9 cellular contexts compared by ENCODE assay signal in the genomic region with DNA sequence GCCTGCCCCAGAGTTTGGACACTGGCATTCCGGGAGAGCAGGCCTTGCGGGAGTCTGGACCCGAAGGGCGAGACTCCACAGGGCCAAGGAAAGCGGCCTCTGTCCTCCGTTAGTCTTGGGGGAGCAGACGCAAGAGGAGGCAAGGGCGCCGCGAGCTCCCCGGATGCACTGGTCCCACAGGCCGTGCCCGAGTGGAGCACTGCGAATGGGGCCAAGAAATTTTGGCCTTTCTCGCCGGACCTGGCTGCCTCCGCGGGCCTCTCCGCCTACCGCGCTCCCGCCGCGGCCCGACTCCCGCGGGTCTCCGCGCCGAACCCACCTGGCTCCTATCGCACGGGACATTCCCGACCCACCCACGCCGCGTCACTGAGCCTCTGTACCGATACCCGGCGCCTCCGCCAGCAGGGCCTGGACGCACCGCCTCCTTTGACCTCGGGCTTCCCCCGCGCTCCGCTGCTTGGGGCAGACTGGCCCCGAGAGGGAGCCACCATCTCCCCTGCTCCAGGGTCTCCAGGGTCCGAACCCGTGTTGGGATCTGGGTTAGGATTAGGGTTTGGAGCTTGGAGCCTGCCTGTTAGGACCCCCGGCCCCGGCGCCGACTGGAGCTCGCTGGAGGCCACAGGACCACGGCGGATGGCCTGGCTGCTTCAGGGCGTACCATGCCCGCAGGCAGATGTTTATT. TPM values are rescaled to one million over a fixed set of nuclear protein-coding genes. Genes with fewer than 3 reads are reported as not detected.
DNase-seq lines count a peak whose midpoint lies in the region; ATAC-seq and TF ChIP-seq lines count a peak whose summit lies in the region.
"Had no signal": no experiment of that assay in that cellular context is flagged by ENCODE, and none has a peak within 500 bp of the region (broad histone marks: within the 10 kb centered on the region; RNA-seq: fewer than 3 reads in every experiment).

No MANE protein-coding gene starts in this region.

- peaks cover 32 to 37% of the 10 kb centered on the region in 2 experiments for H3K36me3 ChIP-seq in SK-N-SH (replicated peaks in 1 of 2; ENCODE audit: control insufficient read depth in 1 of 2, insufficient read depth in 2 of 2, low read length in 1 of 2)
- H3K36me3 ChIP-seq in ascending aorta = no peaks in the 10 kb centered on the region

- CTCF ChIA-PET in GM10248 (lab: Yijun Ruan, JAX) = interaction anchor here (0.8 to 2.1 kb wide), 7 partner anchors 9 to 340 kb away, joined by 3 to 7 read pairs (median 4); a partner anchor contains a TSS
- CTCF ChIA-PET in SK-N-SH (lab: Yijun Ruan, JAX) = no interaction called here
- CTCF ChIA-PET in activated CD4-positive, alpha-beta memory T cell treated with anti-CD3 and anti-CD28 coated beads, Interleukin-2, amount 10 ng/mL, durations not matched to agents 7 days and 5 days (lab: Charles Lee) = interaction anchor here (1.5 to 1.7 kb wide), 2 partner anchors 11 to 340 kb away, joined by 3 to 4 read pairs; no protein-coding TSS in a partner anchor

- DNase-seq in GM10248 (ENCODE audit: extremely low spot score) (peak; percentile 77), GM20000 (ENCODE audit: low spot score) (peak; percentile 79), SK-N-SH (no peak), ascending aorta (ENCODE audit: low spot score in 2 of 2) (no peak), putamen (ENCODE audit: low spot score) (no peak)
- DNase-seq in activated CD4-positive, alpha-beta memory T cell treated with anti-CD3 and anti-CD28 coated beads, Interleukin-2, amount 10 ng/mL, durations not matched to agents 7 days and 5 days = no peak

- no peaks in the 10 kb centered on the region for H3K27me3 ChIP-seq in SK-N-SH (ENCODE audit: insufficient read depth)
- H3K27me3 ChIP-seq in ascending aorta = peaks cover 14% of the 10 kb centered on the region

- intact Hi-C loops in ascending aorta (cut with DNase I) = loop anchor here (2.0 kb wide), 1 partner anchor 16 kb away; a partner anchor contains a TSS

- peak; percentile 35 for ATAC-seq in HG03280 (IDR thresholded peaks at IDR 0.05; ENCODE audit: unreplicated experiment)
- ATAC-seq: Panc1 had no signal

- H3K9me3 Mint-ChIP-seq in activated CD4-positive, alpha-beta memory T cell treated with anti-CD3 and anti-CD28 coated beads, Interleukin-2, amount 10 ng/mL, durations not matched to agents 7 days and 5 days = no peaks in the 10 kb centered on the region

- peak; percentile 35 for TF ChIP-seq CTCF in GM10248 (IDR thresholded peaks at IDR 0.05; ENCODE audit: control extremely low read depth, extremely low read depth, low read depth, missing control alignments)
- TF ChIP-seq CTCF in GM20000 (IDR thresholded peaks at IDR 0.05; ENCODE audit: extremely low read depth, missing control alignments) = peak; percentile 45
- no peak for TF ChIP-seq CTCF in SK-N-SH (IDR thresholded peaks at IDR 0.05)
- TF ChIP-seq CTCF in ascending aorta (IDR thresholded peaks at IDR 0.05) = no peak

- TF ChIP-seq EP300 in SK-N-SH (IDR thresholded peaks at IDR 0.05; ENCODE audit: borderline replicate concordance in 1 of 2, low read depth in 1 of 2, low read length in 1 of 2) = no peak

- no peaks in the 10 kb centered on the region for H3K9me2 ChIP-seq in SK-N-SH

- POLR2A ChIA-PET in GM10248 (lab: Yijun Ruan, JAX) = no interaction called here
- POLR2A ChIA-PET in SK-N-SH (lab: Yijun Ruan, JAX) = no interaction called here
- POLR2A ChIA-PET in activated CD4-positive, alpha-beta memory T cell treated with anti-CD3 and anti-CD28 coated beads, Interleukin-2, amount 10 ng/mL, durations not matched to agents 7 days and 5 days (lab: Charles Lee) = interaction anchor here (1.0 to 5.0 kb wide), 2 partner anchors 15 to 16 kb away, joined by 3 to 27 read pairs; a partner anchor contains a TSS

- H2AFZ ChIP-seq in SK-N-SH (ENCODE audit: low read depth) = no peak overlapping the region

- H3K27me3 Mint-ChIP-seq in activated CD4-positive, alpha-beta memory T cell treated with anti-CD3 and anti-CD28 coated beads, Interleukin-2, amount 10 ng/mL, durations not matched to agents 7 days and 5 days = peaks cover 85% of the 10 kb centered on the region

- H3K79me2 ChIP-seq in SK-N-SH (ENCODE audit: insufficient read depth) = no peaks in the 10 kb centered on the region

- H3K4me3 Mint-ChIP-seq in activated CD4-positive, alpha-beta memory T cell treated with anti-CD3 and anti-CD28 coated beads, Interleukin-2, amount 10 ng/mL, durations not matched to agents 7 days and 5 days = no peak overlapping the region

- H4K20me1 ChIP-seq in SK-N-SH (ENCODE audit: insufficient read depth) = no peaks in the 10 kb centered on the region

- H3K4me1 ChIP-seq in SK-N-SH (ENCODE audit: control insufficient read depth in 1 of 2, insufficient read depth in 2 of 2, low read depth in 1 of 2, low read length in 1 of 2) = no peaks in the 10 kb centered on the region; a peak in 1 of 4 replicates
- peaks cover 7 to 8% of the 10 kb centered on the region in 2 donors for H3K4me1 ChIP-seq in ascending aorta

- H3K27ac Mint-ChIP-seq in activated CD4-positive, alpha-beta memory T cell treated with anti-CD3 and anti-CD28 coated beads, Interleukin-2, amount 10 ng/mL, durations not matched to agents 7 days and 5 days = no peak overlapping the region

- peaks cover 18% of the 10 kb centered on the region for H3K4me1 Mint-ChIP-seq in activated CD4-positive, alpha-beta memory T cell treated with anti-CD3 and anti-CD28 coated beads, Interleukin-2, amount 10 ng/mL, durations not matched to agents 7 days and 5 days

- TF ChIP-seq RAD21 in SK-N-SH (IDR thresholded peaks at IDR 0.05; ENCODE audit: low read length) = no peak

- peaks cover 8% of the 10 kb centered on the region for H3K36me3 Mint-ChIP-seq in activated CD4-positive, alpha-beta memory T cell treated with anti-CD3 and anti-CD28 coated beads, Interleukin-2, amount 10 ng/mL, durations not matched to agents 7 days and 5 days (ENCODE audit: low read depth)

- H3K4me3 ChIP-seq in iPS-18c (ENCODE audit: insufficient read depth, low read depth, low read length) (peak overlapping the region; percentile 59), SK-N-SH (ENCODE audit: low read depth in 2 of 2, low read length in 1 of 2) (no peak overlapping the region), ascending aorta (no peak overlapping the region)

- H3K9ac ChIP-seq in SK-N-SH = no peak overlapping the region

- H3K4me2 ChIP-seq in SK-N-SH = no peak overlapping the region

- H3F3A ChIP-seq in SK-N-SH (replicated peaks; ENCODE audit: insufficient read depth) = no peaks in the 10 kb centered on the region

- H3K9me3 ChIP-seq in iPS-18c (ENCODE audit: control insufficient read depth, insufficient read depth, low read length) (no peaks in the 10 kb centered on the region), SK-N-SH (no peaks in the 10 kb centered on the region), ascending aorta (no peaks in the 10 kb centered on the region)

- H3K27ac ChIP-seq in SK-N-SH (ENCODE audit: low read depth in 2 of 2, low read length in 1 of 2) (no peak overlapping the region), ascending aorta (no peak overlapping the region)

- 96% methylated on average over 39 of the region's 58 CpGs for WGBS in SK-N-SH (ENCODE audit: low lambda C conversion rate)

TF ChIP-seq in SK-N-SH, 30 proteins besides CTCF, POLR2A, EP300 and RAD21:
- TF ChIP-seq, protein P1, sequence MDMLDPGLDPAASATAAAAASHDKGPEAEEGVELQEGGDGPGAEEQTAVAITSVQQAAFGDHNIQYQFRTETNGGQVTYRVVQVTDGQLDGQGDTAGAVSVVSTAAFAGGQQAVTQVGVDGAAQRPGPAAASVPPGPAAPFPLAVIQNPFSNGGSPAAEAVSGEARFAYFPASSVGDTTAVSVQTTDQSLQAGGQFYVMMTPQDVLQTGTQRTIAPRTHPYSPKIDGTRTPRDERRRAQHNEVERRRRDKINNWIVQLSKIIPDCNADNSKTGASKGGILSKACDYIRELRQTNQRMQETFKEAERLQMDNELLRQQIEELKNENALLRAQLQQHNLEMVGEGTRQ (IDR thresholded peaks at IDR 0.05; ENCODE audit: borderline replicate concordance, low read depth, low read length) = no peak
- TF ChIP-seq EZH2phosphoT487 (IDR thresholded peaks at IDR 0.05; ENCODE audit: borderline replicate concordance, low read depth) (no peak), FOXM1 (IDR thresholded peaks at IDR 0.05; ENCODE audit: low read depth) (no peak), GABPA (IDR thresholded peaks at IDR 0.05; ENCODE audit: low read depth) (no peak), RXRA (IDR thresholded peaks at IDR 0.05; ENCODE audit: borderline replicate concordance, low read depth) (no peak), NFIC (IDR thresholded peaks at IDR 0.05; ENCODE audit: borderline replicate concordance) (no peak), RFX5 (IDR thresholded peaks at IDR 0.05; ENCODE audit: low read length) (no peak), MXI1 (IDR thresholded peaks at IDR 0.05; ENCODE audit: low read depth, low read length) (no peak), FOXJ3 (CRISPR knock-in tag; IDR thresholded peaks at IDR 0.05) (no peak)
- TF ChIP-seq, protein P2, sequence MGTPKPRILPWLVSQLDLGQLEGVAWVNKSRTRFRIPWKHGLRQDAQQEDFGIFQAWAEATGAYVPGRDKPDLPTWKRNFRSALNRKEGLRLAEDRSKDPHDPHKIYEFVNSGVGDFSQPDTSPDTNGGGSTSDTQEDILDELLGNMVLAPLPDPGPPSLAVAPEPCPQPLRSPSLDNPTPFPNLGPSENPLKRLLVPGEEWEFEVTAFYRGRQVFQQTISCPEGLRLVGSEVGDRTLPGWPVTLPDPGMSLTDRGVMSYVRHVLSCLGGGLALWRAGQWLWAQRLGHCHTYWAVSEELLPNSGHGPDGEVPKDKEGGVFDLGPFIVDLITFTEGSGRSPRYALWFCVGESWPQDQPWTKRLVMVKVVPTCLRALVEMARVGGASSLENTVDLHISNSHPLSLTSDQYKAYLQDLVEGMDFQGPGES (IDR thresholded peaks at IDR 0.05; ENCODE audit: low read depth, low read length) = no peak

RNA-seq across cellular contexts. Expression of a gene that starts 11.8 kb away (rescaled TPM):
- 17.1 and 20.2 TPM in 2 replicates for polyA plus RNA-seq in SK-N-SH (2012; rRNA removed)
- polyA plus RNA-seq in SK-N-SH (2012; cell fraction: cytosol; rRNA removed) = 10.8 and 11.8 TPM in 2 replicates
- 81.5 and 86.0 TPM in 2 replicates for polyA plus RNA-seq in SK-N-SH (2012; cell fraction: nucleus; rRNA removed)
- total RNA-seq in ascending aorta = not detected
- total RNA-seq in activated CD4-positive, alpha-beta memory T cell treated with anti-CD3 and anti-CD28 coated beads, Interleukin-2, amount 10 ng/mL, durations not matched to agents 7 days and 5 days = not detected

RNA-seq across cellular contexts. Expression of a gene that starts 15.5 kb away (rescaled TPM):
- polyA plus RNA-seq in SK-N-SH (2012; rRNA removed) = 4.4 and 4.5 TPM in 2 replicates
- polyA plus RNA-seq in SK-N-SH (2012; cell fraction: cytosol; rRNA removed) = 8.6 and 10.9 TPM in 2 replicates
- polyA plus RNA-seq in SK-N-SH (2012; cell fraction: nucleus; rRNA removed) = 2.7 and 5.1 TPM in 2 replicates
- total RNA-seq in ascending aorta = 28.0 TPM
- total RNA-seq in activated CD4-positive, alpha-beta memory T cell treated with anti-CD3 and anti-CD28 coated beads, Interleukin-2, amount 10 ng/mL, durations not matched to agents 7 days and 5 days = 10 to 100 TPM; 37.4 to 38.8 TPM

Comparison
In these comparisons a context has a peak if more than half of its experiments do, and no peak if none do; other contexts are left out.
1. DNase-seq: peak in GM10248 (single experiment) and GM20000 (single experiment); none in SK-N-SH (single experiment), ascending aorta (0 of 2), activated CD4-positive, alpha-beta memory T cell treated with anti-CD3 and anti-CD28 coated beads, Interleukin-2, amount 10 ng/mL, durations not matched to agents 7 days and 5 days (single experiment) and putamen (single experiment).
2. CTCF ChIP-seq: peak in GM10248 (single experiment) and GM20000 (single experiment); none in SK-N-SH (single experiment) and ascending aorta (0 of 3).